In the genomic region with DNA sequence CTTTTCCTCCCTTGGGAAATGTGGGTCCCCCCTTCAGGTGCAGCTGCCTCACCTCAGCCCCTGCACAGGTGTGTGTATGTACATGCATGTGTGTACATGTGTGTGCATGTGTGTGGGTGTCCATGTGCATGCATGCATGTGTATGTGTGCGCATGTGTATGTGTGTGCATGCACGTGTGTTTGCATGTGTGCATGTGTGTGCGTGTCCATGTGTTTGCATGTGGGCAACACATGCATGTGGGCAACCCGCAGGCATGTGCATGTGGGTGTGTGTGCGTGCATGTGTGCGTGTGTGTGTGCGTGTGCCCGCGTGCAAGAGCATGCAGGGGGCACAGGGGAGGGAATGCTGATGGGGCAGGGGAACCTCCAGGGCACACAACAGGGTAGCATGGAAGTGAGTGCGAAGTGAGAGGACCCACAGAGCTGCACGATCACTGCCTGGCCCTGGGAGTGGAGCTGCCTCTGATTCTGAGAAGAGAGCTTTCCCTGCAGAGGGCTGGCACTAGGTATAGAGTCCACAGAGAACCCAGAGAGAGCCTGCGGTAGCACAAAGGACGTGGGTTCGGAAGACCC, we compare ENCODE assay signal across 1 cellular context.
TF ChIP-seq lines count a peak whose summit lies in the region.

No MANE protein-coding gene starts in this region.

TF ChIP-seq in endothelial cell of umbilical vein, 7 proteins besides CTCF, POLR2A, EP300 and RAD21:
- TF ChIP-seq, protein P1, sequence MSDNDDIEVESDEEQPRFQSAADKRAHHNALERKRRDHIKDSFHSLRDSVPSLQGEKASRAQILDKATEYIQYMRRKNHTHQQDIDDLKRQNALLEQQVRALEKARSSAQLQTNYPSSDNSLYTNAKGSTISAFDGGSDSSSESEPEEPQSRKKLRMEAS (IDR thresholded peaks at IDR 0.05; ENCODE audit: insufficient read depth, insufficient read length), result peak; percentile 49
- no peak for TF ChIP-seq JUN (IDR thresholded peaks at IDR 0.05; ENCODE audit: borderline replicate concordance, insufficient read depth, insufficient read length, low read depth)
